In the genomic region with DNA sequence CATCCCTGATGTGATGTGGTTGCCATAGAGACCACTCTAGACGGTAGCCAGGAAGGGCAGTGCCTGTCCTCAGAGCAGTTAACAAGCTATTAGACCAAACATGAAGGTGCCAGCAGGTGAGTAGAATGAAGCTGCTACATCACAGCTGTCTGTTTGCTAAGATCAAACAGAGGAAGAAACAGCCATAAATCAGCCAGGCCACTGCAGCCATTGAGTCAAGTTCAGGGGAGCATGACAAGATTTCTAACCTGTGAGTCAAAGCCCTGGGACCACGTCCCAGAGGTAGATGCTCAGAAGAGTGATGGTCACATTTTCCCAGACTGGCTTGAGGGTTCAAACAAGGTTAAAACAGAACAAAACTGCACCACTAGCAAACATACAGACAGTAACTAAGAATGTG, we compare ENCODE assay signal across 2 cellular contexts.
TF ChIP-seq lines count a peak whose summit lies in the region.

No MANE protein-coding gene starts in this region.

TF ChIP-seq in K562, 482 proteins besides CTCF, POLR2A, EP300 and RAD21:
- TF ChIP-seq TEAD4 (IDR thresholded peaks at IDR 0.05; ENCODE audit: low read length) (no peak), TEAD4 (CRISPR knock-in tag; IDR thresholded peaks at IDR 0.05; ENCODE audit: borderline replicate concordance) (no peak), CBX2 (IDR thresholded peaks at IDR 0.05; ENCODE audit: insufficient read depth, low read length, poor library complexity, severe bottlenecking) (no peak), RBM17 (IDR thresholded peaks at IDR 0.05; ENCODE audit: borderline replicate concordance, low read depth, low read length) (no peak), RFX1 (IDR thresholded peaks at IDR 0.05) (peak; percentile 32; the same call in 1 of the 2 replicates)
- TF ChIP-seq, protein P1, sequence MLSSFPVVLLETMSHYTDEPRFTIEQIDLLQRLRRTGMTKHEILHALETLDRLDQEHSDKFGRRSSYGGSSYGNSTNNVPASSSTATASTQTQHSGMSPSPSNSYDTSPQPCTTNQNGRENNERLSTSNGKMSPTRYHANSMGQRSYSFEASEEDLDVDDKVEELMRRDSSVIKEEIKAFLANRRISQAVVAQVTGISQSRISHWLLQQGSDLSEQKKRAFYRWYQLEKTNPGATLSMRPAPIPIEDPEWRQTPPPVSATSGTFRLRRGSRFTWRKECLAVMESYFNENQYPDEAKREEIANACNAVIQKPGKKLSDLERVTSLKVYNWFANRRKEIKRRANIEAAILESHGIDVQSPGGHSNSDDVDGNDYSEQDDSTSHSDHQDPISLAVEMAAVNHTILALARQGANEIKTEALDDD (IDR thresholded peaks at IDR 0.05) = no peak
- TF ChIP-seq, protein P2, sequence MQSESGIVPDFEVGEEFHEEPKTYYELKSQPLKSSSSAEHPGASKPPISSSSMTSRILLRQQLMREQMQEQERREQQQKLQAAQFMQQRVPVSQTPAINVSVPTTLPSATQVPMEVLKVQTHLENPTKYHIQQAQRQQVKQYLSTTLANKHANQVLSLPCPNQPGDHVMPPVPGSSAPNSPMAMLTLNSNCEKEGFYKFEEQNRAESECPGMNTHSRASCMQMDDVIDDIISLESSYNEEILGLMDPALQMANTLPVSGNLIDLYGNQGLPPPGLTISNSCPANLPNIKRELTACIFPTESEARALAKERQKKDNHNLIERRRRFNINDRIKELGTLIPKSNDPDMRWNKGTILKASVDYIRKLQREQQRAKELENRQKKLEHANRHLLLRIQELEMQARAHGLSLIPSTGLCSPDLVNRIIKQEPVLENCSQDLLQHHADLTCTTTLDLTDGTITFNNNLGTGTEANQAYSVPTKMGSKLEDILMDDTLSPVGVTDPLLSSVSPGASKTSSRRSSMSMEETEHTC (IDR thresholded peaks at IDR 0.05) = no peak

TF ChIP-seq in neural cell, 6 proteins besides CTCF, POLR2A, EP300 and RAD21 (continued from another document):
- TF ChIP-seq, protein P3, sequence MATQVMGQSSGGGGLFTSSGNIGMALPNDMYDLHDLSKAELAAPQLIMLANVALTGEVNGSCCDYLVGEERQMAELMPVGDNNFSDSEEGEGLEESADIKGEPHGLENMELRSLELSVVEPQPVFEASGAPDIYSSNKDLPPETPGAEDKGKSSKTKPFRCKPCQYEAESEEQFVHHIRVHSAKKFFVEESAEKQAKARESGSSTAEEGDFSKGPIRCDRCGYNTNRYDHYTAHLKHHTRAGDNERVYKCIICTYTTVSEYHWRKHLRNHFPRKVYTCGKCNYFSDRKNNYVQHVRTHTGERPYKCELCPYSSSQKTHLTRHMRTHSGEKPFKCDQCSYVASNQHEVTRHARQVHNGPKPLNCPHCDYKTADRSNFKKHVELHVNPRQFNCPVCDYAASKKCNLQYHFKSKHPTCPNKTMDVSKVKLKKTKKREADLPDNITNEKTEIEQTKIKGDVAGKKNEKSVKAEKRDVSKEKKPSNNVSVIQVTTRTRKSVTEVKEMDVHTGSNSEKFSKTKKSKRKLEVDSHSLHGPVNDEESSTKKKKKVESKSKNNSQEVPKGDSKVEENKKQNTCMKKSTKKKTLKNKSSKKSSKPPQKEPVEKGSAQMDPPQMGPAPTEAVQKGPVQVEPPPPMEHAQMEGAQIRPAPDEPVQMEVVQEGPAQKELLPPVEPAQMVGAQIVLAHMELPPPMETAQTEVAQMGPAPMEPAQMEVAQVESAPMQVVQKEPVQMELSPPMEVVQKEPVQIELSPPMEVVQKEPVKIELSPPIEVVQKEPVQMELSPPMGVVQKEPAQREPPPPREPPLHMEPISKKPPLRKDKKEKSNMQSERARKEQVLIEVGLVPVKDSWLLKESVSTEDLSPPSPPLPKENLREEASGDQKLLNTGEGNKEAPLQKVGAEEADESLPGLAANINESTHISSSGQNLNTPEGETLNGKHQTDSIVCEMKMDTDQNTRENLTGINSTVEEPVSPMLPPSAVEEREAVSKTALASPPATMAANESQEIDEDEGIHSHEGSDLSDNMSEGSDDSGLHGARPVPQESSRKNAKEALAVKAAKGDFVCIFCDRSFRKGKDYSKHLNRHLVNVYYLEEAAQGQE (IDR thresholded peaks at IDR 0.05; ENCODE audit: borderline replicate concordance) = no peak
- TF ChIP-seq POLR2AphosphoS5 (IDR thresholded peaks at IDR 0.05) (peak; percentile 18), MXI1 (conservative IDR thresholded peaks at IDR 0.05; ENCODE audit: poor library complexity, severe bottlenecking) (no peak), EZH2 (IDR thresholded peaks at IDR 0.05; ENCODE audit: borderline replicate concordance, insufficient read depth, low read length, poor library complexity, severe bottlenecking) (no peak)
